Comparison of ENCODE assay signal across 15 cellular contexts in genomic region chr9:133274236-133275104, GRCh38. TPM values are rescaled to one million over a fixed set of nuclear protein-coding genes. Genes with fewer than 3 reads are reported as not detected.
DNase-seq lines count a peak whose midpoint lies in the region; ATAC-seq, FAIRE-seq and TF ChIP-seq lines count a peak whose summit lies in the region.
"Had no signal": no experiment of that assay in that cellular context is flagged by ENCODE, and none has a peak within 500 bp of the region (broad histone marks: within the 10 kb centered on the region; RNA-seq: fewer than 3 reads in every experiment).

No MANE protein-coding gene starts in this region.

- H3K27ac ChIP-seq in BLaER1 treated with 17β-estradiol and CSF1 and Interleukin-3, amounts not matched to agents 10 nM and 100 nM = no peak overlapping the region
- H3K27ac ChIP-seq in GM12878 (ENCODE audit: control insufficient read depth, insufficient read depth) = no peak overlapping the region
- peak overlapping the region; percentile 43 for H3K27ac ChIP-seq in psoas muscle
- H3K27ac ChIP-seq: C4-2B, SJSA1 had no signal

- DNase-seq in GM12878 (ENCODE audit: low read depth, low spot score) = no peak
- DNase-seq in iPS-NIHi11 (ENCODE audit: low spot score) = peak; percentile 47
- no peak for DNase-seq in psoas muscle
- no peak for DNase-seq in glomerular visceral epithelial cell (ENCODE audit: extremely low spot score)
- DNase-seq in GM12891 (ENCODE audit: insufficient read length, low spot score) = no peak
- DNase-seq: activated CD4-positive, alpha-beta T cell treated with anti-CD3 and anti-CD28 coated beads for 48 hours; activated naive CD8-positive, alpha-beta T cell treated with anti-CD3 and anti-CD28 coated beads, Interleukin-2, amount 10 ng/mL, durations not matched to agents 7 days and 5 days; KBM-7; NCI-H345; stimulated activated naive CD4-positive, alpha-beta T cell had no signal

- SMC1A ChIA-PET in GM12878 (lab: Charles Lee; ENCODE audit: uncharacterized antibody, unreplicated experiment) = no interaction called here

- WGBS in GM12878 (ENCODE audit: insufficient coverage, insufficient replicate concordance, low lambda C conversion rate, missing lambda C conversion rate) = 69% methylated on average over 58 of the region's 60 CpGs
- 23 to 32% (median 27%) methylated on average over 38 to 60 of the region's 60 CpGs for WGBS in psoas muscle, 3 donors

- no peaks in the 10 kb centered on the region for H4K20me1 ChIP-seq in BLaER1 treated with 17β-estradiol and CSF1 and Interleukin-3, amounts not matched to agents 10 nM and 100 nM
- H4K20me1 ChIP-seq in GM12878 (ENCODE audit: control insufficient read depth, insufficient read depth) = no peaks in the 10 kb centered on the region

- intact Hi-C loops in GM12878 (cut with micrococcal nuclease; ENCODE audit: unreplicated experiment) (no loop called here), psoas muscle (cut with DNase I) (loop anchor here in 1 of 2 donors (5.0 kb wide), 1 partner anchor 87 kb away; no protein-coding TSS in a partner anchor)

- peak overlapping the region in 6 of 10 experiments; percentile 19 to 50 (median 28); a peak in 7 of 20 replicates for H3K4me3 ChIP-seq in BLaER1 treated with 17β-estradiol and CSF1 and Interleukin-3, amounts not matched to agents 10 nM and 100 nM
- H3K4me3 ChIP-seq in GM12878 (no peak overlapping the region), psoas muscle (peak overlapping the region; percentile 60)
- H3K4me3 ChIP-seq: SJSA1 had no signal

- H3K9ac ChIP-seq in BLaER1 treated with 17β-estradiol and CSF1 and Interleukin-3, amounts not matched to agents 10 nM and 100 nM = no peak overlapping the region
- no peak overlapping the region for H3K9ac ChIP-seq in GM12878 (ENCODE audit: control insufficient read depth, insufficient read depth, low read length)

- POLR2A ChIA-PET in GM12878 (lab: Charles Lee) = no interaction called here

- no peak overlapping the region for H2AFZ ChIP-seq in GM12878 (ENCODE audit: control insufficient read depth, low read depth, low read length)

- BruUV-seq in GM12878 (replicated peaks; lab: Mats Ljungman, UMichigan) = no TSS peak

- TF ChIP-seq EP300 in GM12878 (IDR thresholded peaks at IDR 0.05; ENCODE audit: borderline replicate concordance in 1 of 2, control insufficient read depth in 1 of 2, low read depth in 2 of 2, low read length in 2 of 2) = no peak

- ATAC-seq in GM12878 (no peak), psoas muscle (no peak), HG02588 (IDR thresholded peaks at IDR 0.05; ENCODE audit: unreplicated experiment) (no peak), HG03025 (IDR thresholded peaks at IDR 0.05; ENCODE audit: low FRiP score, unreplicated experiment) (no peak)

- H3K4me2 ChIP-seq in BLaER1 treated with 17β-estradiol and CSF1 and Interleukin-3, amounts not matched to agents 10 nM and 100 nM = no peak overlapping the region
- H3K4me2 ChIP-seq in GM12878 (ENCODE audit: control insufficient read depth, insufficient read depth) = no peak overlapping the region

- RAD21 ChIA-PET in GM12878 (lab: Charles Lee; ENCODE audit: unreplicated experiment) = no interaction called here

- H3K79me2 ChIP-seq in GM12878 (ENCODE audit: control insufficient read depth, insufficient read depth, low read length) = no peaks in the 10 kb centered on the region

- H3K4me1 ChIP-seq in BLaER1 treated with 17β-estradiol and CSF1 and Interleukin-3, amounts not matched to agents 10 nM and 100 nM = peaks cover 0 to 7% (median 0%) of the 10 kb centered on the region in 10 experiments; a peak in 4 of 20 replicates
- H3K4me1 ChIP-seq in GM12878 (ENCODE audit: control insufficient read depth, insufficient read depth, low read length) (no peaks in the 10 kb centered on the region), psoas muscle (no peaks in the 10 kb centered on the region)
- H3K4me1 ChIP-seq: SJSA1 had no signal

- peaks cover 0 to 3% (median 0%) of the 10 kb centered on the region in 11 experiments; a peak in 2 of 22 replicates for H3K36me3 ChIP-seq in BLaER1 treated with 17β-estradiol and CSF1 and Interleukin-3, amounts not matched to agents 10 nM and 100 nM
- H3K36me3 ChIP-seq in GM12878 (ENCODE audit: control insufficient read depth in 2 of 2, insufficient read depth in 2 of 2, low read length in 1 of 2) = no peaks in the 10 kb centered on the region
- H3K36me3 ChIP-seq in psoas muscle (ENCODE audit: insufficient read depth in 1 of 2, low read depth in 1 of 2) = no peaks in the 10 kb centered on the region
- H3K36me3 ChIP-seq: SJSA1 had no signal

- FAIRE-seq in GM12878 (lab: Jason Lieb, UNC) (no peak), GM12891 (lab: Jason Lieb, UNC) (no peak)

- CTCF ChIA-PET in GM12878 (lab: Yijun Ruan, JAX) = interaction anchor here (0.6 kb wide), 1 partner anchor 21 kb away, joined by 3 read pairs; no protein-coding TSS in a partner anchor

- H3K27me3 ChIP-seq in BLaER1 treated with 17β-estradiol and CSF1 and Interleukin-3, amounts not matched to agents 10 nM and 100 nM = peaks cover 32 to 53% (median 42%) of the 10 kb centered on the region in 11 experiments
- peaks cover 0 to 3% of the 10 kb centered on the region in 2 experiments; a peak in 2 of 4 replicates for H3K27me3 ChIP-seq in GM12878 (replicated peaks in 1 of 2; ENCODE audit: control insufficient read depth in 2 of 2, insufficient read depth in 2 of 2, low read length in 1 of 2)
- H3K27me3 ChIP-seq in psoas muscle (ENCODE audit: insufficient read depth in 3 of 3, low read length in 2 of 3) = peaks cover 5 to 53% (median 11%) of the 10 kb centered on the region in 3 donors

- TF ChIP-seq POLR2A in GM12878 (IDR thresholded peaks at IDR 0.05; ENCODE audit: low read depth, low read length) (no peak), GM12891 (IDR thresholded peaks at IDR 0.05; ENCODE audit: low read depth, low read length) (no peak)

- TF ChIP-seq RAD21 in GM12878 (IDR thresholded peaks at IDR 0.05; ENCODE audit: insufficient read depth, low read depth, low read length) = no peak

- H3K9me3 ChIP-seq in BLaER1 treated with 17β-estradiol and CSF1 and Interleukin-3, amounts not matched to agents 10 nM and 100 nM (replicated peaks in 1 of 11) = peaks cover 57 to 66% (median 61%) of the 10 kb centered on the region in 11 experiments
- H3K9me3 ChIP-seq in GM12878 (replicated peaks; ENCODE audit: control insufficient read depth, insufficient read depth, low read length) (no peaks in the 10 kb centered on the region), psoas muscle (no peaks in the 10 kb centered on the region)
- H3K9me3 ChIP-seq: SJSA1 had no signal

- TF ChIP-seq CTCF in GM12878 (IDR thresholded peaks at IDR 0.05 in 2 of 3, conservative IDR thresholded peaks at IDR 0.05 in 1 of 3; ENCODE audit: control insufficient read depth in 2 of 3, extremely low read depth in 1 of 3, insufficient read depth in 1 of 3, low read depth in 3 of 3, low read length in 3 of 3) (no peak), psoas muscle (IDR thresholded peaks at IDR 0.05) (no peak)

- in situ Hi-C loops in GM12878 (cut with MboI) = no loop called here

TF ChIP-seq in GM12878, 131 proteins besides CTCF, POLR2A, EP300 and RAD21:
- TF ChIP-seq GABPA (IDR thresholded peaks at IDR 0.05; ENCODE audit: low read depth) (no peak), SUZ12 (IDR thresholded peaks at IDR 0.05; ENCODE audit: unreplicated experiment) (peak; percentile 33)

TF ChIP-seq in GM12891, 5 proteins besides CTCF, POLR2A, EP300 and RAD21:
- TF ChIP-seq SPI1 (IDR thresholded peaks at IDR 0.05; ENCODE audit: low read depth, low read length) = no peak
- no peak for TF ChIP-seq PAX5 (IDR thresholded peaks at IDR 0.05; ENCODE audit: insufficient read depth, low read length, severe bottlenecking)
- no peak for TF ChIP-seq TAF1 (IDR thresholded peaks at IDR 0.05; ENCODE audit: low read depth, low read length)
- no peak for TF ChIP-seq POLR2AphosphoS5 (IDR thresholded peaks at IDR 0.05; ENCODE audit: low read depth, low read length)
- TF ChIP-seq POU2F2 (IDR thresholded peaks at IDR 0.05; ENCODE audit: low read depth, low read length) = no peak

RNA-seq across cellular contexts. Expression of gene ABO, which starts 0.5 kb away (rescaled TPM):
- not detected in 2 replicates for total RNA-seq in GM12878 (2013; cell fraction: nucleolus; rRNA removed)
- total RNA-seq in GM12878 (2014; rRNA removed) (not detected in 2 replicates), GM12878 (2014; rRNA removed; fragmentation: Illumina TruSeq; extraction: Trizol) (not detected in 2 replicates), GM12878 (2021) (not detected in 2 replicates), psoas muscle (under 1 TPM; 0.37 to 0.86 (median 0.72) TPM)
- not detected for polyA plus RNA-seq in GM12878 (2011; ENCODE audit: low read depth)
- polyA plus RNA-seq in GM12878 (2011; rRNA removed) (not detected in 2 replicates), GM12878 (2014; fragmentation: Illumina TruSeq; extraction: Trizol) (not detected in 2 replicates), GM12878 (2014; fragmentation: Nextera tagmentation; extraction: Ambion mirVana) (not detected), GM12878 (2014; rRNA removed) (not detected in 2 replicates), GM12878 (2016; fragmentation: Nextera tagmentation; extraction: Ambion mirVana) (under 1 TPM in 1 of 2 experiments, not detected in 1; 0.10 TPM), psoas muscle (under 1 TPM; 0.03 to 0.51 (median 0.14) TPM)
- not detected in 2 replicates for polyA plus RNA-seq in GM12878 (2011; cell fraction: cytosol; rRNA removed)
- polyA plus RNA-seq in GM12878 (2011; cell fraction: nucleus; rRNA removed) = not detected in 2 replicates
- 0.07 TPM in 1 of 2 replicates, not detected in the other for polyA plus RNA-seq in GM12878 (2012)
- polyA minus RNA-seq in GM12878 (2011; rRNA and poly(A)+ RNA removed) = not detected in 2 replicates
- polyA minus RNA-seq in GM12878 (2011; cell fraction: cytosol; rRNA and poly(A)+ RNA removed) = not detected in 2 replicates
- polyA minus RNA-seq in GM12878 (2011; cell fraction: nucleus; rRNA and poly(A)+ RNA removed) = not detected in 2 replicates
- polyA plus RNA-seq in GM12891 (2012; ENCODE audit: low read depth, missing spikeins) = 0.14 TPM
- total RNA-seq: activated naive CD8-positive, alpha-beta T cell treated with anti-CD3 and anti-CD28 coated beads, Interleukin-2, amount 10 ng/mL, durations not matched to agents 7 days and 5 days; SJSA1 had no signal
